2 cellular contexts compared by ENCODE assay signal in the genomic region with DNA sequence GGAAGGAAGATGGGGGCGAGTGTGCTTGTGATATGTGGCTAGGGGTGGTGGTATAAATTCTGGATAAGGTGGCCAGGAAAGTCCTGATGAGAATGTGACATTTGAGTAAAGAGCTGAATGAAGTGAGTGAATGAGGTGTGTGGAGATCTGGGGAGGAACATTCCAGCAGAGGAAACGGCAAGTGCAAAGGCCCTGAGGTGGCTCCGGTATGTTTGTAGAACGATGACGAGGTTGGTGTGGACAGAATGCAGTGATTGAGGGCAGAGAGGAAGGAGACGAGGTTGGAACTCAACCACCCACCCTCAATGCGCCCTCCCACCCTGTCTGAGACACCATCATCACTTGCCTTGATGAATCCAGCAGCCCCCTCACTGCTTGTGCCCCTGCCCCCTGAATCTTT.
TF ChIP-seq lines count a peak whose summit lies in the region.

No MANE protein-coding gene starts in this region.

TF ChIP-seq in HEK293, 187 proteins besides CTCF, POLR2A, EP300 and RAD21:
- no peak for TF ChIP-seq ZNF530 (tag by site-specific recombination; IDR thresholded peaks at IDR 0.05; ENCODE audit: low read depth)
- peak; percentile 79 for TF ChIP-seq ZNF623 (tag by site-specific recombination; IDR thresholded peaks at IDR 0.05)

TF ChIP-seq in K562, 482 proteins besides CTCF, POLR2A, EP300 and RAD21 (continued from another document):
- no peak for TF ChIP-seq PCBP2 (IDR thresholded peaks at IDR 0.05; ENCODE audit: low read depth, low read length, poor library complexity, severe bottlenecking)
- TF ChIP-seq RBM25 (IDR thresholded peaks at IDR 0.05; ENCODE audit: low read depth, low read length, severe bottlenecking): peak; percentile 77
- TF ChIP-seq C11orf30 (IDR thresholded peaks at IDR 0.05; ENCODE audit: low read depth): no peak
